ENCODE assay signal across 13 cellular contexts in genomic region chr2:234437642-234438321, GRCh38. TPM values are rescaled to one million over a fixed set of nuclear protein-coding genes. Genes with fewer than 3 reads are reported as not detected.
DNase-seq lines count a peak whose midpoint lies in the region; ATAC-seq, FAIRE-seq and TF ChIP-seq lines count a peak whose summit lies in the region.
"Had no signal": no experiment of that assay in that cellular context is flagged by ENCODE, and none has a peak within 500 bp of the region (broad histone marks: within the 10 kb centered on the region; RNA-seq: fewer than 3 reads in every experiment).

No MANE protein-coding gene starts in this region.

- peak; percentile 63 for DNase-seq in DND-41
- peak; percentile 93 for DNase-seq in NCI-H2107 (lab: John Stamatoyannopoulos, UW)
- peak; percentile 63 for DNase-seq in bronchial epithelial cell (ENCODE audit: low read depth)
- peak; percentile 39 for DNase-seq in neural progenitor cell (ENCODE audit: low spot score)
- DNase-seq in activated CD4-positive, CD25-positive, alpha-beta regulatory T cell treated with anti-CD3 and anti-CD28 coated beads, Interleukin-2, amount 50 U/mL, for 72 hours: no peak
- no peak for DNase-seq in islet precursor cell
- DNase-seq in urothelium cell line (ENCODE audit: low spot score): no peak
- DNase-seq: central memory CD4-positive, alpha-beta T cell; stimulated activated naive CD4-positive, alpha-beta T cell treated with Interleukin-2 at 50 U/mL for 16 hours; WERI-Rb-1 had no signal

- H3K4me2 ChIP-seq in DND-41 (ENCODE audit: insufficient read depth, low read length) (peak overlapping the region; percentile 6), neural progenitor cell (no peak overlapping the region)

- H3K9ac ChIP-seq in DND-41 (ENCODE audit: low read depth, low read length) (peak overlapping the region; percentile 23), neural progenitor cell (no peak overlapping the region)

- no peaks in the 10 kb centered on the region for H3K9me3 ChIP-seq in DND-41 (ENCODE audit: insufficient read depth, low read length, severe bottlenecking)
- H3K9me3 ChIP-seq in neural progenitor cell (ENCODE audit: low read depth): no peaks in the 10 kb centered on the region

- peaks cover 20% of the 10 kb centered on the region for H3K4me1 Mint-ChIP-seq in neural progenitor cell

- H3K79me2 ChIP-seq in DND-41 (ENCODE audit: insufficient read depth, low read length): no peaks in the 10 kb centered on the region
- H3K79me2 ChIP-seq in neural progenitor cell (ENCODE audit: low read depth): no peaks in the 10 kb centered on the region

- H3K36me3 ChIP-seq in DND-41 (ENCODE audit: insufficient read depth, low read length) (no peaks in the 10 kb centered on the region), bronchial epithelial cell (ENCODE audit: control insufficient read depth, insufficient read depth, low read length) (no peaks in the 10 kb centered on the region), neural progenitor cell (no peaks in the 10 kb centered on the region)
- H3K36me3 ChIP-seq: WERI-Rb-1 had no signal

- no peaks in the 10 kb centered on the region for H3K27me3 ChIP-seq in DND-41 (ENCODE audit: insufficient read depth, low read length, poor library complexity)
- no peaks in the 10 kb centered on the region for H3K27me3 ChIP-seq in bronchial epithelial cell (ENCODE audit: control insufficient read depth, insufficient read depth, low read length)
- no peaks in the 10 kb centered on the region for H3K27me3 ChIP-seq in neural progenitor cell

- peaks cover 6% of the 10 kb centered on the region for H3K27me3 Mint-ChIP-seq in neural progenitor cell (ENCODE audit: insufficient read depth, low read depth)

- no peak for TF ChIP-seq CTCF in DND-41 (IDR thresholded peaks at IDR 0.05; ENCODE audit: borderline replicate concordance, extremely low read depth, low read length, poor library complexity, severe bottlenecking)
- TF ChIP-seq CTCF in bronchial epithelial cell (IDR thresholded peaks at IDR 0.05; ENCODE audit: insufficient read depth, low read length, severe bottlenecking): no peak
- no peak for TF ChIP-seq CTCF in neural progenitor cell (IDR thresholded peaks at IDR 0.05)

- ATAC-seq in DND-41 (ENCODE audit: insufficient read depth, low read depth) (peak; percentile 71), HG03196 (IDR thresholded peaks at IDR 0.05; ENCODE audit: unreplicated experiment) (no peak)

- no peaks in the 10 kb centered on the region for H4K20me1 ChIP-seq in DND-41 (ENCODE audit: insufficient read depth, low read length)
- H4K20me1 ChIP-seq in neural progenitor cell (ENCODE audit: low read depth): no peaks in the 10 kb centered on the region

- H3K9me3 Mint-ChIP-seq in neural progenitor cell: peaks cover 18% of the 10 kb centered on the region
- H3K9me3 Mint-ChIP-seq: neural crest cell had no signal

- H3K27ac ChIP-seq in DND-41 (ENCODE audit: low read length) (peak overlapping the region; percentile 83), neural progenitor cell (peak overlapping the region; percentile 68)
- H3K27ac ChIP-seq: HL-60, WERI-Rb-1 had no signal

- FAIRE-seq in bronchial epithelial cell (lab: Jason Lieb, UNC) (peak; percentile 18), urothelium cell line (lab: Jason Lieb, UNC) (no peak)

- H3K36me3 Mint-ChIP-seq in neural progenitor cell: peaks cover 4% of the 10 kb centered on the region

- H3K4me3 ChIP-seq in DND-41 (ENCODE audit: low read depth in 1 of 2, low read length in 2 of 2) (no peak overlapping the region), bronchial epithelial cell (ENCODE audit: low read depth, low read length) (no peak overlapping the region), neural progenitor cell (no peak overlapping the region)

- H2AFZ ChIP-seq in DND-41 (ENCODE audit: low read depth, low read length) (peak overlapping the region; percentile 27; the same call in 1 of the 2 replicates), neural progenitor cell (replicated peaks) (peak overlapping the region; percentile 11)

- H3K27ac Mint-ChIP-seq in neural progenitor cell: peak overlapping the region; percentile 95

- peaks cover 10% of the 10 kb centered on the region for H3F3A ChIP-seq in neural progenitor cell (ENCODE audit: low read depth)

- H3K4me1 ChIP-seq in DND-41 (ENCODE audit: insufficient read depth, low read length) (peaks cover 50% of the 10 kb centered on the region), neural progenitor cell (peaks cover 14% of the 10 kb centered on the region)

- no peak overlapping the region for H3K4me3 Mint-ChIP-seq in neural progenitor cell
- H3K4me3 Mint-ChIP-seq: neural crest cell had no signal

RNA-seq across cellular contexts. Expression of gene ARL4C, which starts 59.1 kb away (rescaled TPM):
- 7.8 and 9.5 TPM in 2 replicates for total RNA-seq in bronchial epithelial cell
- 87.6 and 96.6 TPM in 2 replicates for total RNA-seq in neural progenitor cell (ENCODE audit: low replicate concordance)

Comparison
In these comparisons a context has a peak if more than half of its experiments do, and no peak if none do; other contexts are left out.
1. DNase-seq: peak in DND-41 (single experiment), NCI-H2107 (single experiment), bronchial epithelial cell (single experiment) and neural progenitor cell (single experiment); none in activated CD4-positive, CD25-positive, alpha-beta regulatory T cell treated with anti-CD3 and anti-CD28 coated beads, Interleukin-2, amount 50 U/mL, for 72 hours (single experiment), islet precursor cell (single experiment) and urothelium cell line (single experiment).